In the genomic region with DNA sequence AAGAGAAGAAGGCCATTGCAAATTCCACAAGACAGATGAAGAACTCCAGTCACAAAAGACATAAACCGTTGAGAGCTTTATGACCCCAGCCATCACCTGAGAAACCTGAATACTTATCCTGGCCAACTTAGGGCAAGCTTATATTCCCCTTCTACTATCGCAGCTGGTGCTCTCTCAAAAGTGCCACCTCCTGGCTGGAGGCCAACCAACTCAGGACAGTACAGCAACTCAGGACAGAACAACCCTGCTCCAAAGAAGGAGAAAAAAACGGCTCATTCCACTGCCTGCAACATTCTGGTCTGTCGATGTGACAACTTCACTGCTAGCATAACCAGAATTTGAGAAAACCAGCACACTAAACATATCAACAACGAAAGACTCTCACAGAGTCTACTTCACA, we compare ENCODE assay signal across 32 cellular contexts. TPM values are rescaled to one million over a fixed set of nuclear protein-coding genes. Genes with fewer than 3 reads are reported as not detected.
"Had no signal": no experiment of that assay in that cellular context is flagged by ENCODE, and none has a peak within 500 bp of the region (broad histone marks: within the 10 kb centered on the region; RNA-seq: fewer than 3 reads in every experiment).

No MANE protein-coding gene starts in this region.

- H3K4me1 ChIP-seq: breast epithelium, esophagus squamous epithelium, heart right ventricle, pancreas, psoas muscle, tibial artery had no signal

- DNase-seq: activated CD4-positive, alpha-beta T cell treated with anti-CD3 and anti-CD28 coated beads, Interleukin-2, amount 50 U/mL, for 1 hour; activated CD4-positive, CD25-positive, alpha-beta regulatory T cell treated with anti-CD3 and anti-CD28 coated beads, Interleukin-2, amount 50 U/mL, for 72 hours; activated CD8-positive, alpha-beta memory T cell treated with anti-CD3 and anti-CD28 coated beads, Interleukin-2, amount 10 ng/mL, durations not matched to agents 7 days and 5 days; activated CD8-positive, alpha-beta T cell treated with anti-CD3 and anti-CD28 coated beads, Interleukin-2, amount 10 ng/mL, durations not matched to agents 7 days and 5 days; activated naive CD8-positive, alpha-beta T cell treated with anti-CD3 and anti-CD28 coated beads, Interleukin-2, amount 50 U/mL, for 24 hours; activated T-cell treated with anti-CD3 and anti-CD28 coated beads, Interleukin-2, amount 50 U/mL, for 48 hours; amygdala; dermis blood vessel endothelial cell; effector CD4-positive, alpha-beta T cell; esophagus squamous epithelium; foreskin melanocyte; midbrain; naive thymus-derived CD8-positive, alpha-beta T cell; nucleus accumbens; psoas muscle; stimulated activated CD4-positive, alpha-beta T cell treated with anti-CD3 and anti-CD28 coated beads, Interleukin-1b, Interleukin-23, amount 100 ng/mL, for 48 hours; stimulated activated CD4-positive, alpha-beta T cell treated with anti-CD3 and anti-CD28 coated beads, Interleukin-4, amount 100 ng/mL, for 4 hours; stimulated activated CD8-positive, alpha-beta memory T cell treated with anti-CD3 and anti-CD28 coated beads, Interleukin-4, amount 100 ng/mL, for 48 hours; stimulated activated naive CD8-positive, alpha-beta T cell treated with anti-CD3 and anti-CD28 coated beads, Interleukin-15, amount 100 ng/mL, for 72 hours; substantia nigra; T-helper 17 cell; tibial artery had no signal

- ATAC-seq: activated CD8-positive, alpha-beta memory T cell treated with anti-CD3 and anti-CD28 coated beads, Interleukin-2, amount 10 ng/mL, durations not matched to agents 7 days and 5 days; activated CD8-positive, alpha-beta T cell treated with anti-CD3 and anti-CD28 coated beads, Interleukin-2, amount 10 ng/mL, durations not matched to agents 7 days and 5 days; activated naive CD8-positive, alpha-beta T cell treated with anti-CD3 and anti-CD28 coated beads, Interleukin-2, amount 50 U/mL, for 24 hours; heart right ventricle; naive thymus-derived CD8-positive, alpha-beta T cell; pancreas; psoas muscle; stimulated activated memory B cell treated with anti-CD40 and anti-IgM and Interleukin-4, amounts not matched to agents 10 μg/mL and 1 μg/mL and 100 μg/mL, for 72 hours; stimulated activated naive CD8-positive, alpha-beta T cell treated with anti-CD3 and anti-CD28 coated beads, Interleukin-15, amount 100 ng/mL, for 72 hours; T-helper 17 cell had no signal

- H3K36me3 ChIP-seq: breast epithelium, esophagus squamous epithelium, heart right ventricle, pancreas, tibial artery had no signal

- H3K27me3 ChIP-seq: breast epithelium, esophagus squamous epithelium had no signal

- H3K9me3 ChIP-seq: breast epithelium, esophagus squamous epithelium, heart right ventricle, pancreas, psoas muscle, tibial artery had no signal

- H3K4me2 ChIP-seq: smooth muscle cell had no signal

- H3K27ac ChIP-seq: breast epithelium, epithelial cell of prostate, esophagus squamous epithelium, heart right ventricle, pancreas, psoas muscle, tibial artery had no signal

- H3K4me3 ChIP-seq: breast epithelium, esophagus squamous epithelium, heart right ventricle, pancreas, psoas muscle, smooth muscle cell, tibial artery had no signal

RNA-seq across cellular contexts. Expression of a gene that starts 9.7 kb away (rescaled TPM):
- total RNA-seq: activated CD8-positive, alpha-beta memory T cell treated with anti-CD3 and anti-CD28 coated beads, Interleukin-2, amount 10 ng/mL, durations not matched to agents 7 days and 5 days; activated CD8-positive, alpha-beta T cell treated with anti-CD3 and anti-CD28 coated beads, Interleukin-2, amount 10 ng/mL, durations not matched to agents 7 days and 5 days; activated T-helper 2 cell treated with anti-CD3 and anti-CD28 coated beads, Interferon-gamma antibody, Interleukin-2, Interleukin-4, amounts not matched to agents 10 μg/mL and 5 μg/mL and 100 μg/mL, durations not matched to agents 14 hours and 24 hours and 36 hours; glomerular endothelial cell; heart right ventricle; naive thymus-derived CD8-positive, alpha-beta T cell; neural crest cell; T-helper 17 cell had no signal

RNA-seq across cellular contexts. Expression of a gene that starts 11.9 kb away (rescaled TPM):
- total RNA-seq: activated CD8-positive, alpha-beta memory T cell treated with anti-CD3 and anti-CD28 coated beads, Interleukin-2, amount 10 ng/mL, durations not matched to agents 7 days and 5 days; activated CD8-positive, alpha-beta T cell treated with anti-CD3 and anti-CD28 coated beads, Interleukin-2, amount 10 ng/mL, durations not matched to agents 7 days and 5 days; activated T-helper 2 cell treated with anti-CD3 and anti-CD28 coated beads, Interferon-gamma antibody, Interleukin-2, Interleukin-4, amounts not matched to agents 10 μg/mL and 5 μg/mL and 100 μg/mL, durations not matched to agents 14 hours and 24 hours and 36 hours; breast epithelium; dermis blood vessel endothelial cell; glomerular endothelial cell; heart right ventricle; naive thymus-derived CD8-positive, alpha-beta T cell; neural crest cell; pancreas; T-helper 17 cell had no signal

RNA-seq across cellular contexts. Expression of a gene that starts 27.5 kb away (rescaled TPM):
- total RNA-seq: activated CD8-positive, alpha-beta memory T cell treated with anti-CD3 and anti-CD28 coated beads, Interleukin-2, amount 10 ng/mL, durations not matched to agents 7 days and 5 days; activated CD8-positive, alpha-beta T cell treated with anti-CD3 and anti-CD28 coated beads, Interleukin-2, amount 10 ng/mL, durations not matched to agents 7 days and 5 days; activated T-helper 2 cell treated with anti-CD3 and anti-CD28 coated beads, Interferon-gamma antibody, Interleukin-2, Interleukin-4, amounts not matched to agents 10 μg/mL and 5 μg/mL and 100 μg/mL, durations not matched to agents 14 hours and 24 hours and 36 hours; breast epithelium; dermis blood vessel endothelial cell; glomerular endothelial cell; heart right ventricle; naive thymus-derived CD8-positive, alpha-beta T cell; neural crest cell; pancreas; psoas muscle; T-helper 17 cell; ureter had no signal

RNA-seq across cellular contexts. Expression of a gene that starts 31.4 kb away (rescaled TPM):
- total RNA-seq: activated CD8-positive, alpha-beta memory T cell treated with anti-CD3 and anti-CD28 coated beads, Interleukin-2, amount 10 ng/mL, durations not matched to agents 7 days and 5 days; activated CD8-positive, alpha-beta T cell treated with anti-CD3 and anti-CD28 coated beads, Interleukin-2, amount 10 ng/mL, durations not matched to agents 7 days and 5 days; activated T-helper 2 cell treated with anti-CD3 and anti-CD28 coated beads, Interferon-gamma antibody, Interleukin-2, Interleukin-4, amounts not matched to agents 10 μg/mL and 5 μg/mL and 100 μg/mL, durations not matched to agents 14 hours and 24 hours and 36 hours; glomerular endothelial cell; naive thymus-derived CD8-positive, alpha-beta T cell; neural crest cell; T-helper 17 cell had no signal

RNA-seq across cellular contexts. Expression of a gene that starts 55.6 kb away (rescaled TPM):
- total RNA-seq: activated CD8-positive, alpha-beta memory T cell treated with anti-CD3 and anti-CD28 coated beads, Interleukin-2, amount 10 ng/mL, durations not matched to agents 7 days and 5 days; activated CD8-positive, alpha-beta T cell treated with anti-CD3 and anti-CD28 coated beads, Interleukin-2, amount 10 ng/mL, durations not matched to agents 7 days and 5 days; activated T-helper 2 cell treated with anti-CD3 and anti-CD28 coated beads, Interferon-gamma antibody, Interleukin-2, Interleukin-4, amounts not matched to agents 10 μg/mL and 5 μg/mL and 100 μg/mL, durations not matched to agents 14 hours and 24 hours and 36 hours; breast epithelium; dermis blood vessel endothelial cell; esophagus squamous epithelium; glomerular endothelial cell; heart right ventricle; naive thymus-derived CD8-positive, alpha-beta T cell; neural crest cell; pancreas; psoas muscle; smooth muscle cell; T-helper 17 cell; ureter had no signal
